In the genomic region with DNA sequence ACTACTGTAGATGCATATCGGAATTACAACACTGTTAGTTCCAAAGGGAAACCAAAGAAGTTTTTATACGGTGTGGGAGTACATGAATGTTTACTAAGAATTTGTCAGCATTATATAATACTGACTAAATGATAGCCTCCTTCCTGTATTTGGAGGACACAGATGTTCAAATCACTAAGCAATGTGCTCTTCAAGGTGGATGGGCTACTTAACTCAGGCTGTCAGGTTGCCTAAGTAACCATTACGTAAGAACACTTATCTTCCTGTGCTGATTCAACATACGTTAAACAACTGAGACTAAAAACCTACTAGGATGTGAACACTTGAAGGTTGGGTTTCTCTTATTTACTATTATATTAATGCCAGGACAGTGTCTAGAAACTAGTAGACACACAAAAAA, we compare ENCODE assay signal across 13 cellular contexts.
A peak's percentile ranks its signal among the peaks of the same experiment; 100 is the strongest.
DNase-seq lines count a peak whose midpoint lies in the region; ATAC-seq and TF ChIP-seq lines count a peak whose summit lies in the region.
"Had no signal": no experiment of that assay in that cellular context is flagged by ENCODE, and none has a peak within 500 bp of the region (broad histone marks: within the 10 kb centered on the region; RNA-seq: fewer than 3 reads in every experiment).

No MANE protein-coding gene starts in this region.

- H3K36me3 ChIP-seq in endocrine pancreas (ENCODE audit: control insufficient read depth, insufficient read depth, low read length) (no peaks in the 10 kb centered on the region), rectal smooth muscle tissue (ENCODE audit: control insufficient read depth, insufficient read depth, low read length) (no peaks in the 10 kb centered on the region), osteoblast (ENCODE audit: insufficient read depth, low read length) (no peaks in the 10 kb centered on the region), testis (ENCODE audit: low read depth, missing control alignments) (no peaks in the 10 kb centered on the region)

- H2AFZ ChIP-seq in osteoblast (ENCODE audit: low read length), result no peak overlapping the region
- H2AFZ ChIP-seq: PC-9 had no signal

- H3K4me3 ChIP-seq in endocrine pancreas (ENCODE audit: control insufficient read depth, insufficient read depth, low read length), result peak overlapping the region; percentile 75
- no peak overlapping the region for H3K4me3 ChIP-seq in rectal smooth muscle tissue (ENCODE audit: low read length)
- H3K4me3 ChIP-seq in osteoblast (ENCODE audit: insufficient read depth, low read length), result no peak overlapping the region
- no peak overlapping the region for H3K4me3 ChIP-seq in testis
- H3K4me3 ChIP-seq: PC-9 had no signal

- no peaks in the 10 kb centered on the region for H3K27me3 ChIP-seq in endocrine pancreas (ENCODE audit: control insufficient read depth, insufficient read depth, low read length)
- H3K27me3 ChIP-seq in rectal smooth muscle tissue (ENCODE audit: control insufficient read depth, insufficient read depth, low read length), result no peaks in the 10 kb centered on the region
- H3K27me3 ChIP-seq in osteoblast (ENCODE audit: insufficient read depth, low read length), result no peaks in the 10 kb centered on the region
- H3K27me3 ChIP-seq in testis, result no peaks in the 10 kb centered on the region

- no peak overlapping the region for H3K9ac ChIP-seq in endocrine pancreas (ENCODE audit: control insufficient read depth, insufficient read depth, low read length)
- H3K9ac ChIP-seq in rectal smooth muscle tissue (ENCODE audit: low read length), result no peak overlapping the region

- intact Hi-C loops in testis (cut with DNase I; ENCODE audit: low total_unique reads), result no loop called here

- peaks cover 7% of the 10 kb centered on the region for H3K4me1 ChIP-seq in endocrine pancreas (ENCODE audit: control insufficient read depth, insufficient read depth, low read length)
- no peaks in the 10 kb centered on the region for H3K4me1 ChIP-seq in rectal smooth muscle tissue (ENCODE audit: control insufficient read depth, insufficient read depth, low read length)
- no peaks in the 10 kb centered on the region for H3K4me1 ChIP-seq in osteoblast (ENCODE audit: insufficient read depth, low read length)
- no peaks in the 10 kb centered on the region for H3K4me1 ChIP-seq in testis

- TF ChIP-seq CTCF in osteoblast (IDR thresholded peaks at IDR 0.05; ENCODE audit: extremely low read depth, low read depth, low read length) (no peak), testis (IDR thresholded peaks at IDR 0.05) (no peak)

- no peaks in the 10 kb centered on the region for H3K79me2 ChIP-seq in osteoblast (ENCODE audit: insufficient read depth, low read length)

- no peak overlapping the region for H3K4me2 ChIP-seq in osteoblast (ENCODE audit: insufficient read depth, low read length)
- H3K4me2 ChIP-seq: PC-9 had no signal

- ATAC-seq in HG03139 (IDR thresholded peaks at IDR 0.05; ENCODE audit: unreplicated experiment), result no peak
- ATAC-seq: sciatic nerve; stimulated activated naive B cell treated with anti-CD40 and anti-IgM and Interleukin-4, amounts not matched to agents 10 μg/mL and 1 μg/mL and 100 μg/mL, for 72 hours had no signal

- TF ChIP-seq POLR2A in testis (IDR thresholded peaks at IDR 0.05), result no peak

- H3K9me3 ChIP-seq in endocrine pancreas (ENCODE audit: control insufficient read depth, low read length) (no peaks in the 10 kb centered on the region), osteoblast (ENCODE audit: low read depth, low read length) (no peaks in the 10 kb centered on the region), testis (no peaks in the 10 kb centered on the region)

- H3K27ac ChIP-seq in rectal smooth muscle tissue (ENCODE audit: low read depth, low read length) (peak overlapping the region; percentile 22), osteoblast (ENCODE audit: low read depth, low read length) (no peak overlapping the region), testis (no peak overlapping the region)
- H3K27ac ChIP-seq: PC-9 had no signal

- WGBS in testis, 2 donors, result 64 to 71% methylated on average over 4 of the region's 4 CpGs

- DNase-seq in HPDE6-E6E7 (ENCODE audit: extremely low spot score) (peak; percentile 29), NCI-H510A (lab: John Stamatoyannopoulos, UW) (peak; percentile 40), osteoblast (ENCODE audit: insufficient read length, low spot score, missing footprints) (no peak), testis (no peak)
- no peak for DNase-seq in effector CD4-positive, alpha-beta T cell
- DNase-seq: activated naive CD8-positive, alpha-beta T cell treated with anti-CD3 and anti-CD28 coated beads for 36 hours; H7; stimulated activated naive B cell treated with anti-CD40 and anti-IgM and Interleukin-4, amounts not matched to agents 10 μg/mL and 1 μg/mL and 100 μg/mL, for 72 hours had no signal

- no peaks in the 10 kb centered on the region for H4K20me1 ChIP-seq in osteoblast (ENCODE audit: insufficient read depth, low read length)

Comparison
In these comparisons a context has a peak if more than half of its experiments do, and no peak if none do; other contexts are left out.
1. DNase-seq: peak in HPDE6-E6E7 (single experiment) and NCI-H510A (single experiment); none in osteoblast (single experiment), effector CD4-positive, alpha-beta T cell (single experiment) and testis (single experiment).